In the genomic region with DNA sequence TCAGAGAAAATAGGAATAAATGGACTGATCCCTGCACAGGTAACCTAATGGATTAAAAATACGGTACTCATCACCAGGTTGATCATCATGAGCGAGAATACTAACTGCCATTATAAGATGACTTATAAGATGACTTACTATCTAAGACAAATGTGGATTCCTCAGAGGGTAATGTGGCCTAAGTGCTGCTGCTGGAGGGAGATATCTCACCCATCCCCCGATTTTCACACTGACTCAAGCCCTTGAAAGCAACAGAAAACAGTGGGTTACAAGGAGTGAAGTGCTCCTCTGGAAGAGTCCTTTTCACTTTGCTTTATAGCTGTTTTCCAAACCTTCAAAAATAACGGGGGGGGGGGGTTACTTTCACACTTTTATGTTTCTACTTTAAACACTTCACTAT, we compare ENCODE assay signal across 9 cellular contexts. TPM values are rescaled to one million over a fixed set of nuclear protein-coding genes. Genes with fewer than 3 reads are reported as not detected.
DNase-seq lines count a peak whose midpoint lies in the region; ATAC-seq, FAIRE-seq and TF ChIP-seq lines count a peak whose summit lies in the region.
"Had no signal": no experiment of that assay in that cellular context is flagged by ENCODE, and none has a peak within 500 bp of the region (broad histone marks: within the 10 kb centered on the region; RNA-seq: fewer than 3 reads in every experiment).

No MANE protein-coding gene starts in this region.

- TF ChIP-seq CTCF in keratinocyte (optimal IDR thresholded peaks at IDR 0.05 in 1 of 3, IDR thresholded peaks at IDR 0.05 in 1 of 3, conservative IDR thresholded peaks at IDR 0.05 in 1 of 3; ENCODE audit: extremely low read depth in 1 of 3, insufficient read depth in 2 of 3, low read length in 3 of 3) (no peak), upper lobe of right lung (IDR thresholded peaks at IDR 0.05) (no peak)

- dilution Hi-C loops in keratinocyte (cut with MboI; ENCODE audit: extremely low pct_ligation_motif_present, low sequenced_read_pairs), result no loop called here

- DNase-seq in right cardiac atrium (no peak), left cardiac atrium (no peak), keratinocyte (ENCODE audit: low read depth, low spot score) (no peak), upper lobe of right lung (no peak), GOT3 (lab: John Stamatoyannopoulos, UW) (no peak), frontal cortex (ENCODE audit: low spot score in 2 of 2) (no peak)
- DNase-seq in activated CD4-positive, alpha-beta memory T cell treated with anti-CD3 and anti-CD28 coated beads for 36 hours, result no peak

- 53% methylated on average over 4 of the region's 4 CpGs for WGBS in right cardiac atrium

- peaks cover 19% of the 10 kb centered on the region for H3K4me1 Mint-ChIP-seq in activated CD4-positive, alpha-beta memory T cell treated with anti-CD3 and anti-CD28 coated beads for 36 hours (ENCODE audit: low read depth)

- H3K27ac ChIP-seq in right cardiac atrium (ENCODE audit: low read length) (no peak overlapping the region), keratinocyte (ENCODE audit: control insufficient read depth, insufficient read depth, low read length) (peak overlapping the region; percentile 4), upper lobe of right lung (no peak overlapping the region)

- H3K36me3 Mint-ChIP-seq in activated CD4-positive, alpha-beta memory T cell treated with anti-CD3 and anti-CD28 coated beads for 36 hours, result no peaks in the 10 kb centered on the region

- H3K79me2 ChIP-seq in keratinocyte (ENCODE audit: control insufficient read depth, insufficient read depth, low read length), result peaks cover 15% of the 10 kb centered on the region

- FAIRE-seq in keratinocyte (lab: Jason Lieb, UNC) (no peak), frontal cortex (lab: Jason Lieb, UNC) (no peak)
- FAIRE-seq: TTC549 had no signal

- H3K27me3 Mint-ChIP-seq in activated CD4-positive, alpha-beta memory T cell treated with anti-CD3 and anti-CD28 coated beads for 36 hours, result no peaks in the 10 kb centered on the region

- ATAC-seq in right cardiac atrium, result no peak
- no peak for ATAC-seq in left cardiac atrium
- no peak for ATAC-seq in upper lobe of right lung
- ATAC-seq in HG03095 (IDR thresholded peaks at IDR 0.05; ENCODE audit: unreplicated experiment), result no peak

- H3K36me3 ChIP-seq in keratinocyte (ENCODE audit: control insufficient read depth in 2 of 2, extremely low read depth in 1 of 2, insufficient read depth in 2 of 2, low read length in 2 of 2) (no peaks in the 10 kb centered on the region), upper lobe of right lung (no peaks in the 10 kb centered on the region)

- H2AFZ ChIP-seq in keratinocyte (ENCODE audit: control insufficient read depth, low read length), result no peak overlapping the region

- peak overlapping the region; percentile 89 for H3K9ac ChIP-seq in keratinocyte (ENCODE audit: control insufficient read depth, extremely low read depth, insufficient read depth, low read length)

- H3K9me3 Mint-ChIP-seq in activated CD4-positive, alpha-beta memory T cell treated with anti-CD3 and anti-CD28 coated beads for 36 hours, result peaks cover 7% of the 10 kb centered on the region

- H3K9me3 ChIP-seq in right cardiac atrium (ENCODE audit: control insufficient read depth, low read length) (no peaks in the 10 kb centered on the region), keratinocyte (ENCODE audit: control insufficient read depth, low read depth, low read length) (no peaks in the 10 kb centered on the region), upper lobe of right lung (no peaks in the 10 kb centered on the region)

- intact Hi-C loops in right cardiac atrium (cut with DNase I) (no loop called here), left cardiac atrium (cut with DNase I) (no loop called here), upper lobe of right lung (cut with DNase I) (no loop called here)
- intact Hi-C loops in activated CD4-positive, alpha-beta memory T cell treated with anti-CD3 and anti-CD28 coated beads for 36 hours (cut with micrococcal nuclease), result loop anchor here (2.0 to 5.0 kb wide), 3 partner anchors 48 to 1370 kb away; partner anchors contain the start of genes SLC37A2 and ZNF202

- POLR2A ChIA-PET in activated CD4-positive, alpha-beta memory T cell treated with anti-CD3 and anti-CD28 coated beads for 36 hours (lab: Charles Lee), result interaction anchor here (0.6 to 2.6 kb wide), 3 partner anchors 14 to 1918 kb away, joined by 4 to 9 read pairs (median 6); no protein-coding TSS in a partner anchor

- no peaks in the 10 kb centered on the region for H3K9me1 ChIP-seq in keratinocyte (ENCODE audit: control insufficient read depth, extremely low read depth, insufficient read depth, low read length)

- no peaks in the 10 kb centered on the region for H3K4me1 ChIP-seq in right cardiac atrium (ENCODE audit: control insufficient read depth, insufficient read depth, low read length)
- peaks cover 6% of the 10 kb centered on the region for H3K4me1 ChIP-seq in keratinocyte (ENCODE audit: control insufficient read depth, extremely low read depth, insufficient read depth, low read length)
- peaks cover 5% of the 10 kb centered on the region for H3K4me1 ChIP-seq in upper lobe of right lung

- no peak overlapping the region for H3K27ac Mint-ChIP-seq in activated CD4-positive, alpha-beta memory T cell treated with anti-CD3 and anti-CD28 coated beads for 36 hours

- CTCF ChIA-PET in activated CD4-positive, alpha-beta memory T cell treated with anti-CD3 and anti-CD28 coated beads for 36 hours (lab: Charles Lee), result interaction anchor here (0.6 to 6.5 kb wide), 5 partner anchors 13 to 448 kb away, joined by 3 to 51 read pairs (median 10); no protein-coding TSS in a partner anchor

- H4K20me1 ChIP-seq in keratinocyte (ENCODE audit: control insufficient read depth, extremely low read depth, insufficient read depth, low read length), result no peaks in the 10 kb centered on the region

- H3K4me2 ChIP-seq in keratinocyte (ENCODE audit: control insufficient read depth, extremely low read depth, insufficient read depth, low read depth, low read length), result peak overlapping the region; percentile 75

- H3K4me3 Mint-ChIP-seq in activated CD4-positive, alpha-beta memory T cell treated with anti-CD3 and anti-CD28 coated beads for 36 hours, result peak overlapping the region; percentile 88

- H3K27me3 ChIP-seq in right cardiac atrium (ENCODE audit: control insufficient read depth, insufficient read depth) (no peaks in the 10 kb centered on the region), keratinocyte (ENCODE audit: control insufficient read depth, extremely low read depth, insufficient read depth, low read length) (no peaks in the 10 kb centered on the region), upper lobe of right lung (no peaks in the 10 kb centered on the region)

- H3K4me3 ChIP-seq in right cardiac atrium (ENCODE audit: low read length), result peak overlapping the region; percentile 88
- H3K4me3 ChIP-seq in keratinocyte (ENCODE audit: control insufficient read depth in 2 of 3, extremely low read depth in 1 of 3, insufficient read depth in 2 of 3, low read depth in 1 of 3, low read length in 3 of 3), result peak overlapping the region; percentile 61 to 96 (median 79)
- peak overlapping the region; percentile 78 for H3K4me3 ChIP-seq in upper lobe of right lung

RNA-seq across cellular contexts. Expression of gene TMEM218, which starts 0.9 kb away (rescaled TPM):
- total RNA-seq in right cardiac atrium, result 10 to 100 TPM; 11.1 to 13.2 (median 11.7) TPM
- 14.1 TPM for polyA plus RNA-seq in right cardiac atrium
- 10 to 100 TPM; 10.9 to 12.8 TPM for total RNA-seq in left cardiac atrium
- total RNA-seq in activated CD4-positive, alpha-beta memory T cell treated with anti-CD3 and anti-CD28 coated beads for 36 hours, result 10 to 100 TPM; 12.8 to 14.8 TPM
- polyA plus RNA-seq in keratinocyte, result 21.0 to 35.9 TPM (median 34.2 TPM) in 3 replicates
- polyA plus RNA-seq in keratinocyte (2011; ENCODE audit: low read depth), result 2.5 TPM
- 25.2 and 37.1 TPM in 2 replicates for polyA plus RNA-seq in keratinocyte (2011; cell fraction: cytosol; rRNA removed)
- polyA plus RNA-seq in keratinocyte (2011; cell fraction: nucleus; rRNA removed), result 33.4 and 33.7 TPM in 2 replicates
- 16.1 and 19.3 TPM in 2 replicates for polyA plus RNA-seq in keratinocyte (2012; ENCODE audit: low replicate concordance)
- 8.3 to 15.7 TPM (median 8.7 TPM) in 3 replicates for polyA minus RNA-seq in keratinocyte
- polyA minus RNA-seq in keratinocyte (2011; cell fraction: cytosol; rRNA and poly(A)+ RNA removed), result 6.7 TPM
- 6.2 and 8.6 TPM in 2 replicates for polyA minus RNA-seq in keratinocyte (2011; cell fraction: nucleus; rRNA and poly(A)+ RNA removed)
- total RNA-seq in upper lobe of right lung, result 19.0 TPM
- total RNA-seq in frontal cortex, result 18.8 TPM

RNA-seq across cellular contexts. Expression of gene SLC37A2, which starts 47.4 kb away (rescaled TPM):
- total RNA-seq in right cardiac atrium (1 to 10 TPM; 2.9 to 4.6 (median 4.3) TPM), left cardiac atrium (1 to 10 TPM; 6.0 to 8.9 TPM), upper lobe of right lung (25.1 TPM), frontal cortex (1.2 TPM)
- polyA plus RNA-seq in right cardiac atrium (0.97 TPM), keratinocyte (21.0 to 23.4 TPM (median 21.7 TPM) in 3 replicates)
- total RNA-seq in activated CD4-positive, alpha-beta memory T cell treated with anti-CD3 and anti-CD28 coated beads for 36 hours, result under 1 TPM; 0.46 to 0.93 TPM
- 23.5 TPM for polyA plus RNA-seq in keratinocyte (2011; ENCODE audit: low read depth)
- polyA plus RNA-seq in keratinocyte (2011; cell fraction: cytosol; rRNA removed), result 10.6 and 12.1 TPM in 2 replicates
- polyA plus RNA-seq in keratinocyte (2011; cell fraction: nucleus; rRNA removed), result 29.3 and 30.3 TPM in 2 replicates
- 20.7 and 50.5 TPM in 2 replicates for polyA plus RNA-seq in keratinocyte (2012; ENCODE audit: low replicate concordance)
- 27.3 to 36.0 TPM (median 30.6 TPM) in 3 replicates for polyA minus RNA-seq in keratinocyte
- 17.3 TPM for polyA minus RNA-seq in keratinocyte (2011; cell fraction: cytosol; rRNA and poly(A)+ RNA removed)
- 27.3 and 31.5 TPM in 2 replicates for polyA minus RNA-seq in keratinocyte (2011; cell fraction: nucleus; rRNA and poly(A)+ RNA removed)

RNA-seq across cellular contexts. Expression of gene PKNOX2, which starts 54.0 kb away (rescaled TPM):
- 10 to 100 TPM; 12.5 to 20.2 (median 18.8) TPM for total RNA-seq in right cardiac atrium
- polyA plus RNA-seq in right cardiac atrium, result 8.1 TPM
- 10 to 100 TPM; 13.8 to 14.4 TPM for total RNA-seq in left cardiac atrium
- not detected for total RNA-seq in activated CD4-positive, alpha-beta memory T cell treated with anti-CD3 and anti-CD28 coated beads for 36 hours
- polyA plus RNA-seq in keratinocyte, result 0.03 to 0.05 TPM (median 0.03 TPM) in 3 replicates
- 0.06 TPM for polyA plus RNA-seq in keratinocyte (2011; ENCODE audit: low read depth)
- polyA plus RNA-seq in keratinocyte (2011; cell fraction: cytosol; rRNA removed), result 0.01 and 0.06 TPM in 2 replicates
- 0.04 TPM in 2 replicates for polyA plus RNA-seq in keratinocyte (2011; cell fraction: nucleus; rRNA removed)
- 0.03 and 0.32 TPM in 2 replicates for polyA plus RNA-seq in keratinocyte (2012; ENCODE audit: low replicate concordance)
- polyA minus RNA-seq in keratinocyte, result 0.07 TPM in 1 of 3 replicates, not detected in the others
- polyA minus RNA-seq in keratinocyte (2011; cell fraction: cytosol; rRNA and poly(A)+ RNA removed), result not detected
- not detected in 2 replicates for polyA minus RNA-seq in keratinocyte (2011; cell fraction: nucleus; rRNA and poly(A)+ RNA removed)
- 17.8 TPM for total RNA-seq in upper lobe of right lung
- total RNA-seq in frontal cortex, result 4.9 TPM
